ENCODE assay signal across 8 cellular contexts in the genomic region with DNA sequence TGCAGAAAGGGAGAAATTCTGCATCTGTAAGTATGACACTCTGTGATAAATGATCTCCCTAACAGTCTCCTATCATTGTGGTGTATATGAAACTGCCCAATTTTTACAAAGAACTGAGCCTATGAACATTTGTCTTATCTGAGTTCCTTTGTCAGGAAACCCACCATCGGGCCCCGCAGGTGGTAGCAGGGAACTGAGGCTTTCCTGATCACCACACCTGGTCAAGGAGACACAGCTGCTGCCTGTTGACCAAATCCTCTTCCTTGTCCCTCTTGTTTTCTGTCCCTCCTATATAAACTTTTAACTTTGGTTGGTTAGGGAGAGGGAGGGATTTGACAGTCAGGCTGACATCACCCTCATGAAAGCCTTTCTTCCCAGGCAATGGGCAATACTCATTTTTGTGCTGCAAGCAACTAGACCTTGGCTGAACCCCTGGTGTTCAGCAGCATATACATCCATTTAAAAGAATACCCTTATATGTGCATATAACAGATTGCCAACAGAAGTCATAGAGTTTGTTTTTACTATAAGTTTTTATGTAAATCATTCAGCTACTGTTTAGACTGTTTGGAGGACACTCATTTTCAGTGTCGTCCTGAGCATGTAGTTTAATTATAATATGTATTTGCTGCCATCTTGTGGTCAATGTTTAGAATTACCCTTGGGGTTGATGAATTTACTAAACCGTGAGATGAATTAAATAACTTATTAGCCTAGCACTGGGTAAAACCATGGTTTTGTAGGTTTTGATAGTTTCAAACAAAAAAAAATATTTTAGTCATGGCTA. TPM values are rescaled to one million over a fixed set of nuclear protein-coding genes. Genes with fewer than 3 reads are reported as not detected.
A peak's percentile ranks its signal among the peaks of the same experiment; 100 is the strongest.
DNase-seq lines count a peak whose midpoint lies in the region; ATAC-seq and TF ChIP-seq lines count a peak whose summit lies in the region.

No MANE protein-coding gene starts in this region.

- H3K36me3 Mint-ChIP-seq in neural crest cell (ENCODE audit: low read depth): no peaks in the 10 kb centered on the region

- TF ChIP-seq CTCF in HFF-Myc (IDR thresholded peaks at IDR 0.05; ENCODE audit: low read depth, low read length, missing control alignments) (peak; percentile 22), neural crest cell (conservative IDR thresholded peaks at IDR 0.05) (peak; percentile 83)

- H3K27me3 Mint-ChIP-seq in neural crest cell (ENCODE audit: low read depth): no peaks in the 10 kb centered on the region

- peak; percentile 49 for ATAC-seq in Right ventricle myocardium superior (ENCODE audit: poor library complexity)

- H3K9me3 Mint-ChIP-seq in neural crest cell: no peaks in the 10 kb centered on the region

- TF ChIP-seq POLR2A in erythroblast (IDR thresholded peaks at IDR 0.05; ENCODE audit: low read length): no peak

- no peaks in the 10 kb centered on the region for H3K4me1 Mint-ChIP-seq in neural crest cell

- intact Hi-C loops in Right ventricle myocardium superior (cut with DNase I) (loop anchor here (10.0 kb wide), 1 partner anchor 225 kb away; no protein-coding TSS in a partner anchor), cardiac septum (cut with DNase I) (no loop called here)

- no peak overlapping the region for H3K27ac Mint-ChIP-seq in neural crest cell (ENCODE audit: unreplicated experiment)

- no peak overlapping the region for H3K4me3 ChIP-seq in HFF-Myc (replicated peaks; ENCODE audit: low read depth, low read length)

- no peak for DNase-seq in Right ventricle myocardium superior
- no peak for DNase-seq in cardiac septum (ENCODE audit: low spot score)
- DNase-seq in HFF-Myc (ENCODE audit: extremely low read depth, low read depth): peak; percentile 19
- peak; percentile 73 for DNase-seq in LoVo (ENCODE audit: low spot score)
- DNase-seq in RPMI8226: peak; percentile 50
- peak; percentile 84 to 87 for DNase-seq in erythroblast (lab: John Stamatoyannopoulos, UW)
- DNase-seq in neural crest cell (ENCODE audit: low read depth, low spot score): no peak
- no peak for DNase-seq in 8988T

- no peak overlapping the region for H3K4me3 Mint-ChIP-seq in neural crest cell

RNA-seq across cellular contexts. Expression of gene CRISP1, which starts 17.0 kb away (rescaled TPM):
- total RNA-seq in Right ventricle myocardium superior: not detected
- not detected for total RNA-seq in cardiac septum
- total RNA-seq in neural crest cell: not detected in 2 replicates

Comparison
In these comparisons a context has a peak if more than half of its experiments do, and no peak if none do; other contexts are left out.
1. DNase-seq: peak in HFF-Myc (single experiment), LoVo (single experiment), RPMI8226 (single experiment) and erythroblast (2 of 2); none in Right ventricle myocardium superior (single experiment), cardiac septum (single experiment), neural crest cell (single experiment) and 8988T (single experiment).